ENCODE assay signal across 8 cellular contexts in genomic region chr6:125749864-125750691, GRCh38. TPM values are rescaled to one million over a fixed set of nuclear protein-coding genes. Genes with fewer than 3 reads are reported as not detected.
A peak's percentile ranks its signal among the peaks of the same experiment; 100 is the strongest.
DNase-seq lines count a peak whose midpoint lies in the region; ATAC-seq and TF ChIP-seq lines count a peak whose summit lies in the region.

No MANE protein-coding gene starts in this region.

- peaks cover 79% of the 10 kb centered on the region for H3K27me3 Mint-ChIP-seq in activated CD4-positive, alpha-beta T cell treated with anti-CD3 and anti-CD28 coated beads, Interleukin-2, amount 10 ng/mL, durations not matched to agents 24 days and 14 days
- peaks cover 44% of the 10 kb centered on the region for H3K27me3 Mint-ChIP-seq in neural progenitor cell (ENCODE audit: insufficient read depth, low read depth)

- DNase-seq in activated CD4-positive, alpha-beta T cell treated with anti-CD3 and anti-CD28 coated beads, Interleukin-2, amount 10 ng/mL, durations not matched to agents 24 days and 14 days = peak; percentile 67
- DNase-seq in activated CD4-positive, alpha-beta T cell treated with anti-CD3 and anti-CD28 coated beads for 1 hour = no peak
- DNase-seq in SJSA1 (ENCODE audit: low read depth in 1 of 2, low spot score in 2 of 2) = no peak
- DNase-seq in erythroblast (lab: John Stamatoyannopoulos, UW) = peak; percentile 85 to 90
- peak; percentile 53 for DNase-seq in neural progenitor cell (ENCODE audit: low spot score)
- DNase-seq in germinal center (ENCODE audit: low spot score) = no peak
- no peak for DNase-seq in RKO (ENCODE audit: low spot score)

- H3K36me3 ChIP-seq in SJSA1 = no peaks in the 10 kb centered on the region
- H3K36me3 ChIP-seq in neural progenitor cell = no peaks in the 10 kb centered on the region

- peaks cover 59% of the 10 kb centered on the region for H3K27me3 ChIP-seq in SJSA1 (replicated peaks)
- peaks cover 81% of the 10 kb centered on the region for H3K27me3 ChIP-seq in neural progenitor cell

- H3K27ac ChIP-seq in SJSA1 (no peak overlapping the region), neural progenitor cell (no peak overlapping the region)

- TF ChIP-seq CTCF in neural progenitor cell (IDR thresholded peaks at IDR 0.05) = no peak

- peaks cover 31% of the 10 kb centered on the region for H3K4me1 Mint-ChIP-seq in activated CD4-positive, alpha-beta T cell treated with anti-CD3 and anti-CD28 coated beads, Interleukin-2, amount 10 ng/mL, durations not matched to agents 24 days and 14 days
- peaks cover 50% of the 10 kb centered on the region for H3K4me1 Mint-ChIP-seq in neural progenitor cell

- H2AFZ ChIP-seq in neural progenitor cell (replicated peaks) = peak overlapping the region; percentile 99

- no peaks in the 10 kb centered on the region for H3K9me3 ChIP-seq in SJSA1 (replicated peaks)
- no peaks in the 10 kb centered on the region for H3K9me3 ChIP-seq in neural progenitor cell (ENCODE audit: low read depth)

- TF ChIP-seq POLR2A in erythroblast (IDR thresholded peaks at IDR 0.05; ENCODE audit: low read length) = no peak

- H3K4me1 ChIP-seq in SJSA1 (replicated peaks) (peaks cover 25% of the 10 kb centered on the region), neural progenitor cell (peaks cover 30% of the 10 kb centered on the region)

- H3K4me2 ChIP-seq in neural progenitor cell = peak overlapping the region; percentile 83

- intact Hi-C loops in activated CD4-positive, alpha-beta T cell treated with anti-CD3 and anti-CD28 coated beads, Interleukin-2, amount 10 ng/mL, durations not matched to agents 24 days and 14 days (cut with micrococcal nuclease) = loop anchor here (2.0 to 5.0 kb wide), 2 partner anchors 31 to 238 kb away; no protein-coding TSS in a partner anchor

- H3K79me2 ChIP-seq in neural progenitor cell (ENCODE audit: low read depth) = no peaks in the 10 kb centered on the region

- H3K9me3 Mint-ChIP-seq in activated CD4-positive, alpha-beta T cell treated with anti-CD3 and anti-CD28 coated beads, Interleukin-2, amount 10 ng/mL, durations not matched to agents 24 days and 14 days = no peaks in the 10 kb centered on the region
- H3K9me3 Mint-ChIP-seq in neural progenitor cell = no peaks in the 10 kb centered on the region

- H3F3A ChIP-seq in neural progenitor cell (ENCODE audit: low read depth) = peaks cover 28% of the 10 kb centered on the region

- ATAC-seq in HG03457 (IDR thresholded peaks at IDR 0.05; ENCODE audit: unreplicated experiment) = no peak

- H3K4me3 ChIP-seq in SJSA1 = peak overlapping the region; percentile 54
- H3K4me3 ChIP-seq in neural progenitor cell = peak overlapping the region; percentile 80

- H3K9ac ChIP-seq in neural progenitor cell = no peak overlapping the region

- peak overlapping the region; percentile 42 for H3K27ac Mint-ChIP-seq in activated CD4-positive, alpha-beta T cell treated with anti-CD3 and anti-CD28 coated beads, Interleukin-2, amount 10 ng/mL, durations not matched to agents 24 days and 14 days
- H3K27ac Mint-ChIP-seq in neural progenitor cell = no peak overlapping the region

- peaks cover 20% of the 10 kb centered on the region for H4K20me1 ChIP-seq in neural progenitor cell (ENCODE audit: low read depth)

- H3K4me3 Mint-ChIP-seq in activated CD4-positive, alpha-beta T cell treated with anti-CD3 and anti-CD28 coated beads, Interleukin-2, amount 10 ng/mL, durations not matched to agents 24 days and 14 days = peak overlapping the region; percentile 85
- H3K4me3 Mint-ChIP-seq in neural progenitor cell = peak overlapping the region; percentile 95

- peaks cover 6% of the 10 kb centered on the region for H3K36me3 Mint-ChIP-seq in activated CD4-positive, alpha-beta T cell treated with anti-CD3 and anti-CD28 coated beads, Interleukin-2, amount 10 ng/mL, durations not matched to agents 24 days and 14 days (ENCODE audit: low read depth)
- H3K36me3 Mint-ChIP-seq in neural progenitor cell = no peaks in the 10 kb centered on the region

RNA-seq across cellular contexts. Expression of gene HEY2, which starts 0.6 kb away (rescaled TPM):
- total RNA-seq in activated CD4-positive, alpha-beta T cell treated with anti-CD3 and anti-CD28 coated beads, Interleukin-2, amount 10 ng/mL, durations not matched to agents 24 days and 14 days = not detected in 2 replicates
- 0.66 TPM in 1 of 2 replicates, not detected in the other for total RNA-seq in SJSA1 (2014; rRNA removed; shearing (Covaris generic))
- 0.74 and 1.1 TPM in 2 replicates for total RNA-seq in neural progenitor cell (ENCODE audit: low replicate concordance)

RNA-seq across cellular contexts. Expression of gene NCOA7, which starts 40.7 kb away (rescaled TPM):
- 52.5 and 53.7 TPM in 2 replicates for total RNA-seq in activated CD4-positive, alpha-beta T cell treated with anti-CD3 and anti-CD28 coated beads, Interleukin-2, amount 10 ng/mL, durations not matched to agents 24 days and 14 days
- 4.4 and 8.5 TPM in 2 replicates for total RNA-seq in SJSA1 (2014; rRNA removed; shearing (Covaris generic))
- total RNA-seq in neural progenitor cell (ENCODE audit: low replicate concordance) = 2.8 and 7.7 TPM in 2 replicates

Comparison
In these comparisons a context has a peak if more than half of its experiments do, and no peak if none do; other contexts are left out.
1. DNase-seq: peak in activated CD4-positive, alpha-beta T cell treated with anti-CD3 and anti-CD28 coated beads, Interleukin-2, amount 10 ng/mL, durations not matched to agents 24 days and 14 days (single experiment), erythroblast (2 of 2) and neural progenitor cell (single experiment); none in activated CD4-positive, alpha-beta T cell treated with anti-CD3 and anti-CD28 coated beads for 1 hour (single experiment), SJSA1 (0 of 2), germinal center (single experiment) and RKO (single experiment).